8 cellular contexts compared by ENCODE assay signal in genomic region chrX:154308108-154308946, GRCh38. TPM values are rescaled to one million over a fixed set of nuclear protein-coding genes. Genes with fewer than 3 reads are reported as not detected.
DNase-seq lines count a peak whose midpoint lies in the region; ATAC-seq, FAIRE-seq and TF ChIP-seq lines count a peak whose summit lies in the region.

No MANE protein-coding gene starts in this region.

- peaks cover 45% of the 10 kb centered on the region for H3K4me1 ChIP-seq in CD4-positive, alpha-beta memory T cell (ENCODE audit: insufficient read depth, low read length)
- H3K4me1 ChIP-seq in HCT116 (ENCODE audit: control insufficient read depth in 1 of 2, insufficient read depth in 2 of 2, low read length in 2 of 2) (0 out of 4 replicates have a peak, but pooled peaks cover 0 to 4% of the 10 kb centered on the region in 2 experiments), left ventricle myocardium inferior (peaks cover 4% of the 10 kb centered on the region), small intestine (ENCODE audit: control insufficient read depth in 2 of 2, insufficient read depth in 1 of 2, low read depth in 1 of 2, low read length in 1 of 2) (no peaks in the 10 kb centered on the region)

- H3K4me3 ChIP-seq in CD4-positive, alpha-beta memory T cell (ENCODE audit: low read length in 2 of 2) = no peak overlapping the region
- H3K4me3 ChIP-seq in HCT116 (replicated peaks in 1 of 2; ENCODE audit: low read depth in 1 of 2, low read length in 2 of 2) (no peak overlapping the region), SU-DHL-6 (ENCODE audit: insufficient read depth, low read length, poor library complexity, severe bottlenecking) (no peak overlapping the region), left ventricle myocardium inferior (no peak overlapping the region), small intestine (ENCODE audit: low read depth in 1 of 2, low read length in 2 of 2) (no peak overlapping the region)

- H3K4me3 Mint-ChIP-seq in CD4-positive, alpha-beta memory T cell = peak overlapping the region in 6 of 8 donors; percentile 3 to 62 (median 22)
- H3K4me3 Mint-ChIP-seq in activated naive CD4-positive, alpha-beta T cell treated with anti-CD3 and anti-CD28 coated beads, Interleukin-2, amount 50 U/mL, for 24 hours = peak overlapping the region; percentile 48

- POLR2A ChIA-PET in CD4-positive, alpha-beta memory T cell (lab: Charles Lee; ENCODE audit: partially characterized antibody) = interaction anchor here (1.1 to 1.8 kb wide), 6 partner anchors 19 to 233 kb away, joined by 3 to 12 read pairs (median 5); no protein-coding TSS in a partner anchor
- POLR2A ChIA-PET in HCT116 (lab: Charles Lee) = no interaction called here

- no peak for TF ChIP-seq POLR2A in HCT116 (IDR thresholded peaks at IDR 0.05; ENCODE audit: borderline replicate concordance, extremely low read depth, insufficient read depth, insufficient read length)

- no peaks in the 10 kb centered on the region for H3K9me2 ChIP-seq in HCT116 (ENCODE audit: insufficient read depth)
- H3K9me2 ChIP-seq in SU-DHL-6 (replicated peaks; ENCODE audit: insufficient read depth, low read length) = no peaks in the 10 kb centered on the region

- H3K9ac ChIP-seq in HCT116 (ENCODE audit: low read length) (no peak overlapping the region), SU-DHL-6 (ENCODE audit: low read length) (no peak overlapping the region)

- CTCF ChIA-PET in CD4-positive, alpha-beta memory T cell (lab: Charles Lee; ENCODE audit: partially characterized antibody) = interaction anchor here (0.6 to 5.0 kb wide), 14 partner anchors 9 to 295 kb away, joined by 3 to 43 read pairs (median 4); no protein-coding TSS in a partner anchor
- CTCF ChIA-PET in HCT116 (lab: Charles Lee) = interaction anchor here (0.7 to 1.1 kb wide), 2 partner anchors 9 to 10 kb away, joined by 3 to 4 read pairs; no protein-coding TSS in a partner anchor

- no peaks in the 10 kb centered on the region for H3K9me3 Mint-ChIP-seq in CD4-positive, alpha-beta memory T cell
- H3K9me3 Mint-ChIP-seq in activated naive CD4-positive, alpha-beta T cell treated with anti-CD3 and anti-CD28 coated beads, Interleukin-2, amount 50 U/mL, for 24 hours = no peaks in the 10 kb centered on the region

- H3K4me2 ChIP-seq in HCT116 (ENCODE audit: low read length) (no peak overlapping the region), SU-DHL-6 (ENCODE audit: low read depth, low read length, poor library complexity, severe bottlenecking) (no peak overlapping the region)

- no peaks in the 10 kb centered on the region for H3K36me3 Mint-ChIP-seq in CD4-positive, alpha-beta memory T cell
- H3K36me3 Mint-ChIP-seq in activated naive CD4-positive, alpha-beta T cell treated with anti-CD3 and anti-CD28 coated beads, Interleukin-2, amount 50 U/mL, for 24 hours = no peaks in the 10 kb centered on the region

- H3K27ac ChIP-seq in CD4-positive, alpha-beta memory T cell (ENCODE audit: low read depth, low read length) = no peak overlapping the region
- H3K27ac ChIP-seq in HCT116 (ENCODE audit: low read depth, low read length) (no peak overlapping the region), SU-DHL-6 (ENCODE audit: low read depth, low read length) (no peak overlapping the region), left ventricle myocardium inferior (replicated peaks) (no peak overlapping the region), small intestine (ENCODE audit: low read depth in 1 of 2, low read length in 1 of 2) (no peak overlapping the region)

- no peaks in the 10 kb centered on the region for H3K9me3 ChIP-seq in CD4-positive, alpha-beta memory T cell (ENCODE audit: control insufficient read depth in 1 of 2, low read length in 2 of 2)
- no peaks in the 10 kb centered on the region for H3K9me3 ChIP-seq in HCT116 (ENCODE audit: control insufficient read depth in 1 of 2, insufficient read depth in 1 of 2, low read depth in 1 of 2, low read length in 2 of 2)
- no peaks in the 10 kb centered on the region for H3K9me3 ChIP-seq in SU-DHL-6 (ENCODE audit: insufficient read depth, low read length)
- no peaks in the 10 kb centered on the region for H3K9me3 ChIP-seq in left ventricle myocardium inferior (replicated peaks)
- no peaks in the 10 kb centered on the region for H3K9me3 ChIP-seq in small intestine (ENCODE audit: control insufficient read depth, low read depth)

- ATAC-seq in HCT116 = peak; percentile 93
- ATAC-seq in HG03135 (IDR thresholded peaks at IDR 0.05; ENCODE audit: unreplicated experiment) = no peak

- RAD21 ChIA-PET in HCT116 (lab: Charles Lee; ENCODE audit: low non-redundant PET in 1 of 2, low total read pairs in 2 of 2, uncharacterized antibody in 2 of 2, unreplicated experiment in 2 of 2) = interaction anchor here in 1 of 2 experiments (0.7 kb wide), 1 partner anchor 448 kb away, joined by 3 read pairs; no protein-coding TSS in a partner anchor

- peak; percentile 52 to 70 (median 66); a peak in 5 of 6 replicates for TF ChIP-seq CTCF in HCT116 (IDR thresholded peaks at IDR 0.05 in 2 of 3, conservative IDR thresholded peaks at IDR 0.05 in 1 of 3; ENCODE audit: borderline replicate concordance in 1 of 3, insufficient read depth in 1 of 3, low read depth in 2 of 3, low read length in 2 of 3)
- TF ChIP-seq CTCF in SU-DHL-6 (IDR thresholded peaks at IDR 0.05; ENCODE audit: insufficient read depth, low read length, poor library complexity, severe bottlenecking) = peak; percentile 49
- TF ChIP-seq CTCF in left ventricle myocardium inferior (IDR thresholded peaks at IDR 0.05; ENCODE audit: borderline replicate concordance) = peak; percentile 80

- H3K27me3 Mint-ChIP-seq in CD4-positive, alpha-beta memory T cell = no peaks in the 10 kb centered on the region
- H3K27me3 Mint-ChIP-seq in activated naive CD4-positive, alpha-beta T cell treated with anti-CD3 and anti-CD28 coated beads, Interleukin-2, amount 50 U/mL, for 24 hours = no peaks in the 10 kb centered on the region

- TF ChIP-seq RAD21 in HCT116 (IDR thresholded peaks at IDR 0.05; ENCODE audit: low read depth) = peak; percentile 54

- H3K79me2 ChIP-seq in HCT116 (ENCODE audit: insufficient read depth, low read length) (no peaks in the 10 kb centered on the region), SU-DHL-6 (ENCODE audit: insufficient read depth, low read length) (no peaks in the 10 kb centered on the region)

- no peaks in the 10 kb centered on the region for H4K20me1 ChIP-seq in HCT116 (ENCODE audit: insufficient read depth)
- H4K20me1 ChIP-seq in SU-DHL-6 (ENCODE audit: low read depth, low read length) = no peaks in the 10 kb centered on the region

- H3K27me3 ChIP-seq in CD4-positive, alpha-beta memory T cell (ENCODE audit: insufficient read depth, low read length) = no peaks in the 10 kb centered on the region
- no peaks in the 10 kb centered on the region for H3K27me3 ChIP-seq in HCT116 (ENCODE audit: insufficient read depth, low read length)
- H3K27me3 ChIP-seq in SU-DHL-6 (ENCODE audit: low read length) = no peaks in the 10 kb centered on the region
- H3K27me3 ChIP-seq in left ventricle myocardium inferior (ENCODE audit: low read depth) = no peaks in the 10 kb centered on the region
- H3K27me3 ChIP-seq in small intestine (ENCODE audit: control insufficient read depth in 2 of 2, insufficient read depth in 2 of 2, low read length in 2 of 2) = no peaks in the 10 kb centered on the region

- H3F3A ChIP-seq in SU-DHL-6 (ENCODE audit: insufficient read depth) = no peaks in the 10 kb centered on the region

- H2AFZ ChIP-seq in HCT116 (ENCODE audit: low read depth, low read length, poor library complexity, severe bottlenecking) = peak overlapping the region; percentile 82
- H2AFZ ChIP-seq in SU-DHL-6 (ENCODE audit: low read depth, low read length, severe bottlenecking) = no peak overlapping the region

- FAIRE-seq in small intestine (lab: Jason Lieb, UNC) = no peak

- DNase-seq in CD4-positive, alpha-beta memory T cell = peak; percentile 75 to 82 (median 78)
- DNase-seq in HCT116 (ENCODE audit: low read depth, low spot score) = peak; percentile 24
- DNase-seq in left ventricle myocardium inferior = peak; percentile 52
- peak; percentile 43 for DNase-seq in small intestine
- no peak for DNase-seq in dedifferentiated amniotic fluid mesenchymal stem cell (ENCODE audit: extremely low spot score)

- H3K36me3 ChIP-seq in CD4-positive, alpha-beta memory T cell (ENCODE audit: insufficient read depth, low read length) = no peaks in the 10 kb centered on the region
- H3K36me3 ChIP-seq in HCT116 (ENCODE audit: control insufficient read depth in 1 of 2, insufficient read depth in 2 of 2, low read length in 2 of 2) = no peaks in the 10 kb centered on the region
- H3K36me3 ChIP-seq in SU-DHL-6 (ENCODE audit: low read length) = no peaks in the 10 kb centered on the region
- no peaks in the 10 kb centered on the region for H3K36me3 ChIP-seq in left ventricle myocardium inferior
- H3K36me3 ChIP-seq in small intestine (ENCODE audit: control insufficient read depth in 2 of 2, insufficient read depth in 2 of 2, low read length in 2 of 2) = no peaks in the 10 kb centered on the region

- WGBS in small intestine, 3 donors = 50 to 59% (median 57%) methylated on average over 9 of the region's 9 CpGs

- peaks cover 26 to 33% (median 27%) of the 10 kb centered on the region in 4 donors for H3K4me1 Mint-ChIP-seq in CD4-positive, alpha-beta memory T cell
- peaks cover 24% of the 10 kb centered on the region for H3K4me1 Mint-ChIP-seq in activated naive CD4-positive, alpha-beta T cell treated with anti-CD3 and anti-CD28 coated beads, Interleukin-2, amount 50 U/mL, for 24 hours

- intact Hi-C loops in CD4-positive, alpha-beta memory T cell (cut with micrococcal nuclease) = loop anchor here (1.0 kb wide), 3 partner anchors 172 to 295 kb away; no protein-coding TSS in a partner anchor
- intact Hi-C loops in HCT116 (cut with micrococcal nuclease) (no loop called here), left ventricle myocardium inferior (cut with micrococcal nuclease) (no loop called here)

- no TSS peak for BruUV-seq in HCT116 (replicated peaks; lab: Mats Ljungman, UMichigan)

- H3K27ac Mint-ChIP-seq in CD4-positive, alpha-beta memory T cell = peak overlapping the region in 6 of 7 donors; percentile 15 to 92 (median 74)
- no peak overlapping the region for H3K27ac Mint-ChIP-seq in activated naive CD4-positive, alpha-beta T cell treated with anti-CD3 and anti-CD28 coated beads, Interleukin-2, amount 50 U/mL, for 24 hours

RNA-seq across cellular contexts. Expression of gene TKTL1, which starts 12.7 kb away (rescaled TPM):
- total RNA-seq in CD4-positive, alpha-beta memory T cell = 1 to 10 TPM in 1 of 2 experiments, under 1 TPM in 1; 0.32 to 1.9 TPM
- polyA plus RNA-seq in CD4-positive, alpha-beta memory T cell = 10 to 100 TPM; 19.3 to 44.1 TPM
- total RNA-seq in HCT116 (2021; ENCODE audit: unreplicated experiment) (0.34 TPM), left ventricle myocardium inferior (11.7 TPM)
- 0.09 and 0.18 TPM in 2 replicates for polyA plus RNA-seq in HCT116 (2012)
- polyA plus RNA-seq in small intestine = under 1 TPM in 1 of 3 donors, not detected in 2; 0.12 TPM

RNA-seq across cellular contexts. Expression of gene TEX28, which starts 13.4 kb away (rescaled TPM):
- not detected for total RNA-seq in CD4-positive, alpha-beta memory T cell
- polyA plus RNA-seq in CD4-positive, alpha-beta memory T cell = not detected
- total RNA-seq in HCT116 (2021; ENCODE audit: unreplicated experiment) (not detected), left ventricle myocardium inferior (not detected)
- polyA plus RNA-seq in HCT116 (2012) = not detected in 2 replicates
- polyA plus RNA-seq in small intestine = not detected

RNA-seq across cellular contexts. Expression of gene OPN1MW3, which starts 50.9 kb away (rescaled TPM):
- not detected for total RNA-seq in CD4-positive, alpha-beta memory T cell
- not detected for polyA plus RNA-seq in CD4-positive, alpha-beta memory T cell
- total RNA-seq in HCT116 (2021; ENCODE audit: unreplicated experiment) (not detected), left ventricle myocardium inferior (not detected)
- polyA plus RNA-seq in HCT116 (2012) = not detected in 2 replicates
- not detected for polyA plus RNA-seq in small intestine
